8 cellular contexts compared by ENCODE assay signal in the genomic region with DNA sequence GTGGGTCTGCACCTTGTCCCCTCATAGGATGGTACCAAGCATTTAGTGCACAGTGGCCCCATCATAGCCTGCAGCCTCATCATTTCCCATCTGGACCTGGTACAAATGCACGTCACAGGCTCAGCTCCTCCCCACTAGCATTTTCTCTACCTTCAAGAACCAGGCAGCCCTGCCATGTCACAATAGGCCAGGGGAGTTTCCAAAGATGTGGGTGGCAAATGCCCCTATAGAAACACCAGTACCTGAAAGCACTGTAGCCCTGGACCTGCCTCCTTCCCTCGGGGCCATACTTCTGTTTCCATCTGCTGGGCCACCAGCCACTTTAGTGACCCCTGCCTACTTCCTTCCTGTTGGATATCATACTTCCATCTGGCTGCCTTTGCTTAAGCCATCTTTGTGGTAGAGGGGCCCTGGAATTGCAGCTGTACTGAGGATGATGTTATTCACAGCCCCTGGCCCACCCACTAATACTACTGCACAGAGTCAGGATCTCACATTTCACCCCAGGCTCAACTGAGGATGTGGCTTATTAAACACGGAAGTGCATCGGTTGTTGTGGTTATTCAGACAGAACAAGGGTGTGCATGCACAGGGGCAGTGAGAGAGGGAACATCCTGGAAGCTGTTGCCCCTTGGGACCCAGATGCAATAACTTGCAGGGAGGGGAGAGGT. TPM values are rescaled to one million over a fixed set of nuclear protein-coding genes. Genes with fewer than 3 reads are reported as not detected.
A peak's percentile ranks its signal among the peaks of the same experiment; 100 is the strongest.
DNase-seq lines count a peak whose midpoint lies in the region; ATAC-seq and TF ChIP-seq lines count a peak whose summit lies in the region.

No MANE protein-coding gene starts in this region.

- peak overlapping the region; percentile 66 for H3K9ac ChIP-seq in Loucy (ENCODE audit: low read depth, low read length, poor library complexity, severe bottlenecking)

- H3K9me2 ChIP-seq in Loucy (replicated peaks; ENCODE audit: low read depth, low read length), result no peaks in the 10 kb centered on the region

- H3K9me3 ChIP-seq in Loucy (ENCODE audit: insufficient read depth, low read depth, low read length) (no peaks in the 10 kb centered on the region), gastroesophageal sphincter (no peaks in the 10 kb centered on the region)

- peaks cover 3% of the 10 kb centered on the region for H4K20me1 ChIP-seq in Loucy (ENCODE audit: insufficient read depth, low read length, poor library complexity, severe bottlenecking)

- no peak overlapping the region for H2AFZ ChIP-seq in Loucy (ENCODE audit: low read length)

- no peak for TF ChIP-seq POLR2A in gastroesophageal sphincter (IDR thresholded peaks at IDR 0.05)

- H3K27ac ChIP-seq in gastroesophageal sphincter, result peak overlapping the region in 3 of 4 donors; percentile 51 to 98 (median 60)

- TF ChIP-seq EP300 in gastroesophageal sphincter (IDR thresholded peaks at IDR 0.05), result no peak

- H3K27me3 ChIP-seq in Loucy (ENCODE audit: insufficient read depth, low read length, poor library complexity, severe bottlenecking) (no peaks in the 10 kb centered on the region), gastroesophageal sphincter (no peaks in the 10 kb centered on the region)

- H3K4me1 ChIP-seq in Loucy (ENCODE audit: insufficient read depth, low read length, poor library complexity, severe bottlenecking) (peaks cover 38% of the 10 kb centered on the region), gastroesophageal sphincter (peaks cover 0 to 45% (median 14%) of the 10 kb centered on the region in 3 donors)

- peak; percentile 35 for DNase-seq in activated CD4-positive, alpha-beta T cell treated with anti-CD3 and anti-CD28 coated beads, Interleukin-2, amount 50 U/mL, for 24 hours (ENCODE audit: low read depth in 1 of 2, low spot score in 1 of 2)
- DNase-seq in stimulated activated CD8-positive, alpha-beta memory T cell treated with anti-CD3 and anti-CD28 coated beads, Interleukin-15, amount 100 ng/mL, for 48 hours (ENCODE audit: low read depth in 2 of 2), result peak; percentile 46 to 54
- DNase-seq in omental fat pad (ENCODE audit: low spot score) (no peak), islet precursor cell (no peak)

- peak overlapping the region; percentile 86 for H3K4me2 ChIP-seq in Loucy (ENCODE audit: low read depth, low read length, poor library complexity, severe bottlenecking)

- peak overlapping the region; percentile 67 for H3K4me3 ChIP-seq in Loucy (ENCODE audit: low read length, poor library complexity, severe bottlenecking)
- H3K4me3 ChIP-seq in gastroesophageal sphincter, result no peak overlapping the region

- TF ChIP-seq CTCF in Loucy (conservative IDR thresholded peaks at IDR 0.05; ENCODE audit: low read length), result no peak
- TF ChIP-seq CTCF in gastroesophageal sphincter (IDR thresholded peaks at IDR 0.05), result no peak
- no peak for TF ChIP-seq CTCF in omental fat pad (IDR thresholded peaks at IDR 0.05)

- peaks cover 10% of the 10 kb centered on the region for H3F3A ChIP-seq in Loucy (ENCODE audit: low read depth)

- WGBS in gastroesophageal sphincter (ENCODE audit: low coverage in 1 of 2), 2 donors, result 40% methylated on average over 2 of the region's 4 CpGs

- H3K36me3 ChIP-seq in Loucy (ENCODE audit: insufficient read depth, low read length) (no peaks in the 10 kb centered on the region), gastroesophageal sphincter (peaks cover 0 to 64% of the 10 kb centered on the region in 2 donors)

- peaks cover 29% of the 10 kb centered on the region for H3K79me2 ChIP-seq in Loucy (ENCODE audit: insufficient read depth, low read length)

- ATAC-seq in gastroesophageal sphincter, result no peak
- no peak for ATAC-seq in HG02763 (IDR thresholded peaks at IDR 0.05; ENCODE audit: unreplicated experiment)
- ATAC-seq in HG02970 (IDR thresholded peaks at IDR 0.05; ENCODE audit: low FRiP score, unreplicated experiment), result no peak
- ATAC-seq in omental fat pad (ENCODE audit: low FRiP score), result no peak

RNA-seq across cellular contexts. Expression of gene TCTA, which starts 3.8 kb away (rescaled TPM):
- total RNA-seq in gastroesophageal sphincter, result 10 to 100 TPM; 18.6 to 32.1 (median 25.6) TPM
- total RNA-seq in omental fat pad, result 10 to 100 TPM; 15.1 to 30.9 (median 24.0) TPM

RNA-seq across cellular contexts. Expression of gene RHOA, which starts 4.3 kb away (rescaled TPM):
- total RNA-seq in gastroesophageal sphincter, result 100 to 1,000 TPM; 401 to 524 (median 476) TPM
- 100 to 1,000 TPM; 456 to 542 (median 494) TPM for total RNA-seq in omental fat pad

RNA-seq across cellular contexts. Expression of gene AMT, which starts 6.2 kb away (rescaled TPM):
- 10 to 100 TPM in 1 of 4 donors, 1 to 10 TPM in 2, under 1 TPM in 1; 0.32 to 11.4 (median 7.6) TPM for total RNA-seq in gastroesophageal sphincter
- 1 to 10 TPM; 1.6 to 6.8 (median 3.3) TPM for total RNA-seq in omental fat pad

RNA-seq across cellular contexts. Expression of gene NICN1, which starts 13.1 kb away (rescaled TPM):
- total RNA-seq in gastroesophageal sphincter, result 10 to 100 TPM in 1 of 4 donors, 1 to 10 TPM in 3; 3.6 to 11.1 (median 7.5) TPM
- 1 to 10 TPM; 2.7 to 9.4 (median 5.6) TPM for total RNA-seq in omental fat pad

RNA-seq across cellular contexts. Expression of gene DAG1, which starts 54.0 kb away (rescaled TPM):
- 100 to 1,000 TPM in 3 of 4 donors, 10 to 100 TPM in 1; 74.2 to 195 (median 123) TPM for total RNA-seq in gastroesophageal sphincter
- total RNA-seq in omental fat pad, result 10 to 100 TPM; 37.8 to 65.0 (median 44.4) TPM

Comparison
In these comparisons a context has a peak if more than half of its experiments do, and no peak if none do; other contexts are left out.
1. DNase-seq: peak in activated CD4-positive, alpha-beta T cell treated with anti-CD3 and anti-CD28 coated beads, Interleukin-2, amount 50 U/mL, for 24 hours (2 of 2) and stimulated activated CD8-positive, alpha-beta memory T cell treated with anti-CD3 and anti-CD28 coated beads, Interleukin-15, amount 100 ng/mL, for 48 hours (2 of 2); none in omental fat pad (single experiment) and islet precursor cell (single experiment).